ENCODE assay signal across 21 cellular contexts in genomic region chr11:28132541-28132940, GRCh38.
"Had no signal": no experiment of that assay in that cellular context is flagged by ENCODE, and none has a peak within 500 bp of the region (broad histone marks: within the 10 kb centered on the region; RNA-seq: fewer than 3 reads in every experiment).

No MANE protein-coding gene starts in this region.

- H3K27ac ChIP-seq: dorsolateral prefrontal cortex, heart right ventricle, prostate gland, upper lobe of left lung had no signal

- H3K27me3 Mint-ChIP-seq: activated CD4-positive, alpha-beta memory T cell treated with anti-CD3 and anti-CD28 coated beads, Interleukin-2, amount 10 ng/mL, durations not matched to agents 7 days and 5 days; activated naive CD4-positive, alpha-beta T cell treated with anti-CD3 and anti-CD28 coated beads, Interleukin-2, amount 10 ng/mL, durations not matched to agents 7 days and 5 days; brain; effector memory CD8-positive, alpha-beta T cell; naive thymus-derived CD8-positive, alpha-beta T cell; T-helper 17 cell had no signal

- H3K36me3 ChIP-seq: prostate gland had no signal

- H3K4me3 Mint-ChIP-seq: activated CD4-positive, alpha-beta memory T cell treated with anti-CD3 and anti-CD28 coated beads, Interleukin-2, amount 10 ng/mL, durations not matched to agents 7 days and 5 days; activated naive CD4-positive, alpha-beta T cell treated with anti-CD3 and anti-CD28 coated beads, Interleukin-2, amount 10 ng/mL, durations not matched to agents 7 days and 5 days; brain; effector memory CD8-positive, alpha-beta T cell; naive thymus-derived CD8-positive, alpha-beta T cell; T-helper 17 cell had no signal

- H3K4me1 Mint-ChIP-seq: activated CD4-positive, alpha-beta memory T cell treated with anti-CD3 and anti-CD28 coated beads, Interleukin-2, amount 10 ng/mL, durations not matched to agents 7 days and 5 days; activated naive CD4-positive, alpha-beta T cell treated with anti-CD3 and anti-CD28 coated beads, Interleukin-2, amount 10 ng/mL, durations not matched to agents 7 days and 5 days; brain; naive thymus-derived CD8-positive, alpha-beta T cell; T-helper 17 cell had no signal

- FAIRE-seq: endothelial cell of umbilical vein had no signal

- H3K27ac Mint-ChIP-seq: activated CD4-positive, alpha-beta memory T cell treated with anti-CD3 and anti-CD28 coated beads, Interleukin-2, amount 10 ng/mL, durations not matched to agents 7 days and 5 days; activated naive CD4-positive, alpha-beta T cell treated with anti-CD3 and anti-CD28 coated beads, Interleukin-2, amount 10 ng/mL, durations not matched to agents 7 days and 5 days; brain; effector memory CD8-positive, alpha-beta T cell; naive thymus-derived CD8-positive, alpha-beta T cell; T-helper 17 cell had no signal

- ATAC-seq: effector memory CD8-positive, alpha-beta T cell; esophagus mucosa; heart right ventricle; left lobe of liver; naive thymus-derived CD8-positive, alpha-beta T cell; stimulated activated naive CD8-positive, alpha-beta T cell treated with anti-CD3 and anti-CD28 coated beads, Interleukin-15, Interleukin-2, amounts not matched to agents 100 U/mL and 50 U/mL, for 24 hours; T-helper 17 cell had no signal

- H3K9me3 Mint-ChIP-seq: effector memory CD8-positive, alpha-beta T cell had no signal

- H3K4me1 ChIP-seq: heart right ventricle, prostate gland, upper lobe of left lung had no signal

- H3K4me3 ChIP-seq: dorsolateral prefrontal cortex, heart right ventricle, lung, prostate gland, upper lobe of left lung had no signal

- H3K9me3 ChIP-seq: prostate gland, upper lobe of left lung had no signal

- H3K27me3 ChIP-seq: dorsolateral prefrontal cortex, heart right ventricle, upper lobe of left lung had no signal

- DNase-seq: activated CD4-positive, alpha-beta memory T cell treated with anti-CD3 and anti-CD28 coated beads, Interleukin-2, amount 10 ng/mL, durations not matched to agents 7 days and 5 days; activated CD4-positive, alpha-beta T cell treated with anti-CD3 and anti-CD28 coated beads for 48 hours; activated CD4-positive, CD25-positive, alpha-beta regulatory T cell; activated effector memory CD4-positive, alpha-beta T cell treated with anti-CD3 and anti-CD28 coated beads, Interleukin-2, amount 50 U/mL, for 16 hours; activated naive CD4-positive, alpha-beta T cell treated with anti-CD3 and anti-CD28 coated beads, Interleukin-2, amount 10 ng/mL, durations not matched to agents 7 days and 5 days; aorta; caudate nucleus; dorsolateral prefrontal cortex; effector memory CD8-positive, alpha-beta T cell; heart right ventricle; naive thymus-derived CD8-positive, alpha-beta T cell; stimulated activated CD4-positive, alpha-beta T cell treated with anti-CD3 and anti-CD28 coated beads, Interleukin-4, amount 100 ng/mL, for 4 hours; stimulated activated naive CD8-positive, alpha-beta T cell treated with anti-CD3 and anti-CD28 coated beads, Interleukin-15, Interleukin-2, amounts not matched to agents 100 U/mL and 50 U/mL, for 24 hours; T-helper 17 cell; upper lobe of left lung had no signal
